1 cellular context compared by ENCODE assay signal in genomic region chr1:12604114-12604874, GRCh38.
A peak's percentile ranks its signal among the peaks of the same experiment; 100 is the strongest.
TF ChIP-seq lines count a peak whose summit lies in the region.

No MANE protein-coding gene starts in this region.

TF ChIP-seq in K562, 482 proteins besides CTCF, POLR2A, EP300 and RAD21 (continued from another document and continues in another):
- TF ChIP-seq E2F8 (IDR thresholded peaks at IDR 0.05; ENCODE audit: low read depth, partially characterized antibody) (no peak), ZNF41 (CRISPR knock-in tag; conservative IDR thresholded peaks at IDR 0.05) (peak; percentile 54; the same call in 1 of the 2 replicates), ATF1 (CRISPR knock-in tag; IDR thresholded peaks at IDR 0.05) (no peak), ATF1 (tag; IDR thresholded peaks at IDR 0.05) (peak; percentile 69), AFF4 (CRISPR knock-in tag; IDR thresholded peaks at IDR 0.05) (0 out of 2 replicates have a peak, but pooled peaks have one; percentile 56), THRAP3 (IDR thresholded peaks at IDR 0.05; ENCODE audit: borderline replicate concordance) (no peak), ZNF354B (CRISPR knock-in tag; IDR thresholded peaks at IDR 0.05) (no peak), TFAM (CRISPR knock-in tag; conservative IDR thresholded peaks at IDR 0.05) (no peak), FOXJ3 (CRISPR knock-in tag; IDR thresholded peaks at IDR 0.05) (no peak), TEAD1 (CRISPR knock-in tag; IDR thresholded peaks at IDR 0.05) (peak; percentile 69 to 90), ZNF395 (CRISPR knock-in tag; IDR thresholded peaks at IDR 0.05) (0 out of 2 replicates have a peak, but pooled peaks have one; percentile 67), KLF13 (tag; IDR thresholded peaks at IDR 0.05; ENCODE audit: borderline replicate concordance, low read depth) (no peak), BHLHE40 (IDR thresholded peaks at IDR 0.05; ENCODE audit: low read length) (peak; percentile 82), NR2C1 (IDR thresholded peaks at IDR 0.05) (peak; percentile 94), NR2C1 (tag; IDR thresholded peaks at IDR 0.05) (peak; percentile 96), KDM1A (IDR thresholded peaks at IDR 0.05) (peak; percentile 100), DPF2 (IDR thresholded peaks at IDR 0.05) (peak; percentile 100), HDAC3 (IDR thresholded peaks at IDR 0.05; ENCODE audit: borderline replicate concordance, partially characterized antibody) (peak; percentile 98), ZNF639 (CRISPR knock-in tag; conservative IDR thresholded peaks at IDR 0.05 in 1 of 2, IDR thresholded peaks at IDR 0.05 in 1 of 2) (peak in 1 of 2 experiments; percentile 78; a peak in 1 of 4 replicates), RBM25 (IDR thresholded peaks at IDR 0.05; ENCODE audit: low read depth, low read length, severe bottlenecking) (peak; percentile 8), LARP7 (IDR thresholded peaks at IDR 0.05) (0 out of 2 replicates have a peak, but pooled peaks have one; percentile 12), SMARCA4 (IDR thresholded peaks at IDR 0.05) (peak; percentile 99), MIER1 (IDR thresholded peaks at IDR 0.05; ENCODE audit: low read depth) (0 out of 2 replicates have a peak, but pooled peaks have one; percentile 4), SPI1 (IDR thresholded peaks at IDR 0.05; ENCODE audit: borderline replicate concordance, low read depth, low read length) (0 out of 2 replicates have a peak, but pooled peaks have one; percentile 1), TOE1 (IDR thresholded peaks at IDR 0.05; ENCODE audit: borderline replicate concordance) (peak; percentile 57; the same call in 1 of the 2 replicates), TOE1 (CRISPR knock-in tag; IDR thresholded peaks at IDR 0.05; ENCODE audit: borderline replicate concordance, low read depth) (0 out of 2 replicates have a peak, but pooled peaks have one; percentile 58), STAG1 (CRISPR knock-in tag; IDR thresholded peaks at IDR 0.05; ENCODE audit: borderline replicate concordance) (no peak), CBFA2T2 (conservative IDR thresholded peaks at IDR 0.05) (peak; percentile 94), ARID1B (IDR thresholded peaks at IDR 0.05) (peak; percentile 99), CREB1 (IDR thresholded peaks at IDR 0.05) (peak; percentile 46; the same call in 1 of the 2 replicates), CREB1 (CRISPR knock-in tag; IDR thresholded peaks at IDR 0.05) (no peak), ZNF184 (CRISPR knock-in tag; IDR thresholded peaks at IDR 0.05) (no peak), SOX6 (IDR thresholded peaks at IDR 0.05) (peak; percentile 100), MAX (CRISPR knock-in tag; IDR thresholded peaks at IDR 0.05) (peak; percentile 51), GABPB1 (CRISPR knock-in tag; IDR thresholded peaks at IDR 0.05) (no peak; the same call in 1 of the 2 replicates), ZNF134 (CRISPR knock-in tag; conservative IDR thresholded peaks at IDR 0.05) (0 out of 2 replicates have a peak, but pooled peaks have one; percentile 39), ZNF644 (tag; IDR thresholded peaks at IDR 0.05; ENCODE audit: low read depth) (peak; percentile 83; the same call in 1 of the 2 replicates), CBFA2T3 (IDR thresholded peaks at IDR 0.05) (peak; percentile 98), CREB3L1 (IDR thresholded peaks at IDR 0.05; ENCODE audit: borderline replicate concordance, low read depth) (no peak; the same call in 1 of the 2 replicates), TAF1 (IDR thresholded peaks at IDR 0.05; ENCODE audit: control insufficient read depth, extremely low read depth, insufficient read depth, low read length, severe bottlenecking) (peak; percentile 49), FOSL1 (tag; conservative IDR thresholded peaks at IDR 0.05) (peak; percentile 99), RAD51 (IDR thresholded peaks at IDR 0.05; ENCODE audit: borderline replicate concordance, low read depth) (peak; percentile 24; the same call in 1 of the 2 replicates), NR2C2 (CRISPR knock-in tag; IDR thresholded peaks at IDR 0.05) (peak; percentile 94), NR2C2 (tag; IDR thresholded peaks at IDR 0.05) (peak; percentile 97), ARNT (IDR thresholded peaks at IDR 0.05) (peak; percentile 91 to 96), OTX1 (CRISPR knock-in tag; IDR thresholded peaks at IDR 0.05) (peak; percentile 83), MTA2 (IDR thresholded peaks at IDR 0.05; ENCODE audit: low read depth) (peak; percentile 87), ZNF197 (CRISPR knock-in tag; IDR thresholded peaks at IDR 0.05; ENCODE audit: low read depth) (0 out of 2 replicates have a peak, but pooled peaks have one; percentile 40), EP400 (IDR thresholded peaks at IDR 0.05) (peak; percentile 50; the same call in 1 of the 2 replicates), ZBTB43 (CRISPR knock-in tag; IDR thresholded peaks at IDR 0.05) (no peak), TCF3 (CRISPR knock-in tag; IDR thresholded peaks at IDR 0.05) (peak; percentile 96), BRCA1 (IDR thresholded peaks at IDR 0.05) (no peak), BRCA1 (CRISPR knock-in tag; IDR thresholded peaks at IDR 0.05) (no peak), HDAC1 (IDR thresholded peaks at IDR 0.05) (peak; percentile 82 to 100; a peak in 3 of 4 replicates), ZNF764 (CRISPR knock-in tag; IDR thresholded peaks at IDR 0.05; ENCODE audit: low read depth) (no peak), MXD1 (CRISPR knock-in tag; IDR thresholded peaks at IDR 0.05; ENCODE audit: borderline replicate concordance, poor library complexity, severe bottlenecking) (no peak), NR1H2 (CRISPR knock-in tag; IDR thresholded peaks at IDR 0.05) (peak; percentile 84; the same call in 1 of the 2 replicates), NFE2 (IDR thresholded peaks at IDR 0.05; ENCODE audit: low read depth) (peak; percentile 88), RBM15 (IDR thresholded peaks at IDR 0.05; ENCODE audit: insufficient read depth, low read length) (no peak), KLF16 (IDR thresholded peaks at IDR 0.05) (peak; percentile 86), ZNF175 (CRISPR knock-in tag; IDR thresholded peaks at IDR 0.05; ENCODE audit: low read depth) (peak; percentile 94)
